In genomic region chr19:10812902-10813404, GRCh38 we compare ENCODE assay signal across 8 cellular contexts. TPM values are rescaled to one million over a fixed set of nuclear protein-coding genes. Genes with fewer than 3 reads are reported as not detected.
DNase-seq lines count a peak whose midpoint lies in the region; ATAC-seq and TF ChIP-seq lines count a peak whose summit lies in the region.

No MANE protein-coding gene starts in this region.

- H3K27me3 Mint-ChIP-seq in stimulated activated naive CD8-positive, alpha-beta T cell treated with anti-CD3 and anti-CD28 coated beads, Interleukin-15, amount 100 ng/mL, for 72 hours, result no peaks in the 10 kb centered on the region

- H3K4me2 ChIP-seq in Loucy (ENCODE audit: low read depth, low read length, poor library complexity, severe bottlenecking), result peak overlapping the region; percentile 6
- no peak overlapping the region for H3K4me2 ChIP-seq in Karpas-422 (ENCODE audit: low read depth, low read length, poor library complexity, severe bottlenecking)

- H3K27me3 ChIP-seq in Loucy (ENCODE audit: insufficient read depth, low read length, poor library complexity, severe bottlenecking) (no peaks in the 10 kb centered on the region), Karpas-422 (ENCODE audit: low read length) (no peaks in the 10 kb centered on the region)

- H3F3A ChIP-seq in Loucy (ENCODE audit: low read depth), result no peaks in the 10 kb centered on the region

- H3K9ac ChIP-seq in Loucy (ENCODE audit: low read depth, low read length, poor library complexity, severe bottlenecking) (peak overlapping the region; percentile 13), Karpas-422 (ENCODE audit: low read length) (no peak overlapping the region)

- no peaks in the 10 kb centered on the region for H3K79me2 ChIP-seq in Loucy (ENCODE audit: insufficient read depth, low read length)
- no peaks in the 10 kb centered on the region for H3K79me2 ChIP-seq in Karpas-422 (ENCODE audit: low read length)

- peaks cover 50% of the 10 kb centered on the region for H3K4me1 Mint-ChIP-seq in stimulated activated naive CD8-positive, alpha-beta T cell treated with anti-CD3 and anti-CD28 coated beads, Interleukin-15, amount 100 ng/mL, for 72 hours

- H3K27ac Mint-ChIP-seq in stimulated activated naive CD8-positive, alpha-beta T cell treated with anti-CD3 and anti-CD28 coated beads, Interleukin-15, amount 100 ng/mL, for 72 hours, result peak overlapping the region; percentile 88 to 89

- ATAC-seq in stimulated activated naive CD8-positive, alpha-beta T cell treated with anti-CD3 and anti-CD28 coated beads, Interleukin-15, amount 100 ng/mL, for 72 hours, result peak; percentile 43
- ATAC-seq in HG03460 (IDR thresholded peaks at IDR 0.05; ENCODE audit: unreplicated experiment) (no peak), GM18867 (IDR thresholded peaks at IDR 0.05; ENCODE audit: unreplicated experiment) (no peak)

- no peaks in the 10 kb centered on the region for H3K9me3 ChIP-seq in Loucy (ENCODE audit: insufficient read depth, low read depth, low read length)
- H3K9me3 ChIP-seq in Karpas-422 (ENCODE audit: low read length), result no peaks in the 10 kb centered on the region

- H3K4me3 ChIP-seq in Loucy (ENCODE audit: low read length, poor library complexity, severe bottlenecking) (no peak overlapping the region), Karpas-422 (ENCODE audit: low read length) (no peak overlapping the region)

- H3K9me2 ChIP-seq in Loucy (replicated peaks; ENCODE audit: low read depth, low read length), result no peaks in the 10 kb centered on the region
- no peaks in the 10 kb centered on the region for H3K9me2 ChIP-seq in Karpas-422 (replicated peaks; ENCODE audit: insufficient read depth, low read length)

- no peak for TF ChIP-seq CTCF in Loucy (conservative IDR thresholded peaks at IDR 0.05; ENCODE audit: low read length)

- DNase-seq in AML-193 (lab: John Stamatoyannopoulos, UW) (peak; percentile 69 to 78), amniotic stem cell (lab: John Stamatoyannopoulos, UW) (peak; percentile 86), iris pigment epithelial cell (ENCODE audit: low read depth) (peak; percentile 96), Karpas-422 (no peak)
- no peak for DNase-seq in stimulated activated naive CD8-positive, alpha-beta T cell treated with anti-CD3 and anti-CD28 coated beads, Interleukin-15, amount 100 ng/mL, for 72 hours

- H3K27ac ChIP-seq in Karpas-422 (ENCODE audit: low read length), result no peak overlapping the region

- peaks cover 0 to 6% of the 10 kb centered on the region in 2 donors for H3K9me3 Mint-ChIP-seq in stimulated activated naive CD8-positive, alpha-beta T cell treated with anti-CD3 and anti-CD28 coated beads, Interleukin-15, amount 100 ng/mL, for 72 hours

- no peak overlapping the region for H2AFZ ChIP-seq in Loucy (ENCODE audit: low read length)
- no peak overlapping the region for H2AFZ ChIP-seq in Karpas-422 (ENCODE audit: low read length)

- H4K20me1 ChIP-seq in Loucy (ENCODE audit: insufficient read depth, low read length, poor library complexity, severe bottlenecking), result no peaks in the 10 kb centered on the region
- no peaks in the 10 kb centered on the region for H4K20me1 ChIP-seq in Karpas-422 (ENCODE audit: insufficient read depth, low read depth, low read length)

- no peak overlapping the region for H3K4me3 Mint-ChIP-seq in stimulated activated naive CD8-positive, alpha-beta T cell treated with anti-CD3 and anti-CD28 coated beads, Interleukin-15, amount 100 ng/mL, for 72 hours

- peaks cover 49% of the 10 kb centered on the region; the same call in 1 of the 2 replicates for H3K36me3 ChIP-seq in Loucy (ENCODE audit: insufficient read depth, low read length)
- H3K36me3 ChIP-seq in Karpas-422 (ENCODE audit: insufficient read depth, low read length), result no peaks in the 10 kb centered on the region

- H3K4me1 ChIP-seq in Loucy (ENCODE audit: insufficient read depth, low read length, poor library complexity, severe bottlenecking) (peaks cover 4% of the 10 kb centered on the region), Karpas-422 (ENCODE audit: low read length) (no peaks in the 10 kb centered on the region)

RNA-seq across cellular contexts. Expression of gene TMED1, which starts 23.1 kb away (rescaled TPM):
- total RNA-seq in Karpas-422 (2014; rRNA removed; shearing (Covaris generic); ENCODE audit: low replicate concordance), result 10.2 and 24.4 TPM in 2 replicates

RNA-seq across cellular contexts. Expression of gene C19orf38, which starts 35.3 kb away (rescaled TPM):
- total RNA-seq in Karpas-422 (2014; rRNA removed; shearing (Covaris generic); ENCODE audit: low replicate concordance), result 6.1 and 12.9 TPM in 2 replicates

RNA-seq across cellular contexts. Expression of gene CARM1, which starts 58.4 kb away (rescaled TPM):
- total RNA-seq in Karpas-422 (2014; rRNA removed; shearing (Covaris generic); ENCODE audit: low replicate concordance), result 32.7 and 38.2 TPM in 2 replicates

Comparison
In these comparisons a context has a peak if more than half of its experiments do, and no peak if none do; other contexts are left out.
1. DNase-seq: peak in AML-193 (2 of 2), amniotic stem cell (single experiment) and iris pigment epithelial cell (single experiment); none in stimulated activated naive CD8-positive, alpha-beta T cell treated with anti-CD3 and anti-CD28 coated beads, Interleukin-15, amount 100 ng/mL, for 72 hours (0 of 2) and Karpas-422 (single experiment).